7 cellular contexts compared by ENCODE assay signal in the genomic region with DNA sequence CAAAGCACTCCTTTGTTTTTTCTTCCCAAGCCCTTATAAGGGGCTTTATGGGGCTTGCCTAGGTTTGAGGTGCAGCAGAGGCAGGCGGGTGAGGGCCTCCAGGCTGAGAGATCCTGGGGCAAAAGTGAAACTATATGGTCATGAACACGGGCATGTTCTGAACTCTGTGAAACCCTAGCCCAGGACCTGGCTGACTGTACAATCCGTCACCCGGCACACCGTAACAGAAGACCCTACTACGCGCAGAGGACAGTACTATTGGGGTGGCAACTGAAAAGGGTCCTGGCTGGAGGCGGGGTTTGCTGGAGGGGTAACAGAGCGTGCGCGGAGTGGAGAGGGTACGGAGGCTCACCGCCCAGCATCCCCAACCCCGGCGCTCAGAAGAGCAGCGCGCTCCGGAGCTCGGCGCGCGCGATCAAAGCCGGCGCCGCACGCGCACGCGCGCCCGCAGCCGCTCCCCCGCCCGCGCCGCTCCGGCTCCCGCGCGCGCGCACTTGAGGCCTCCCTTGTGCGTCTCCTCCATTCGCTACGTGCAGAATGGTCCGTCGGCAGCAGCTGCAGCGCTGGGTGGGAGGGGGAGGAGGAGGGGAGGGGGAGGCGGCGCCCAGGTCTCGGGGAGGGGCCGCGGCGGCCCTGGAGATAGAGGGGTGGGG.
DNase-seq lines count a peak whose midpoint lies in the region; ATAC-seq lines count a peak whose summit lies in the region.

No MANE protein-coding gene starts in this region.

- peaks cover 5% of the 10 kb centered on the region for H3K36me3 Mint-ChIP-seq in dendritic cell treated with granulocyte-macrophage colony-stimulating factor and Interleukin-4, amounts not matched to agents 40 ng/mL and 50 ng/mL, for 4 days (ENCODE audit: low read depth)

- H3K27ac Mint-ChIP-seq in dendritic cell treated with granulocyte-macrophage colony-stimulating factor and Interleukin-4, amounts not matched to agents 40 ng/mL and 50 ng/mL, for 4 days = peak overlapping the region; percentile 85

- ATAC-seq in GM19043 (IDR thresholded peaks at IDR 0.05; ENCODE audit: low read depth, unreplicated experiment) (peak; percentile 44), HG03196 (IDR thresholded peaks at IDR 0.05; ENCODE audit: unreplicated experiment) (peak; percentile 39)
- ATAC-seq in activated CD4-positive, CD25-positive, alpha-beta regulatory T cell treated with anti-CD3 and anti-CD28 coated beads, Interleukin-2, amount 50 U/mL, for 24 hours = peak; percentile 73 to 75

- H3K27me3 Mint-ChIP-seq in dendritic cell treated with granulocyte-macrophage colony-stimulating factor and Interleukin-4, amounts not matched to agents 40 ng/mL and 50 ng/mL, for 4 days = peaks cover 81% of the 10 kb centered on the region

- peak; percentile 84 for DNase-seq in medulla oblongata (ENCODE audit: extremely low spot score)
- DNase-seq in stimulated activated CD8-positive, alpha-beta memory T cell treated with anti-CD3 and anti-CD28 coated beads, Interleukin-15, amount 100 ng/mL, for 1 hour (ENCODE audit: low read depth) = peak; percentile 32
- no peak for DNase-seq in SIG-M5 (lab: John Stamatoyannopoulos, UW)

- intact Hi-C loops in dendritic cell treated with granulocyte-macrophage colony-stimulating factor and Interleukin-4, amounts not matched to agents 40 ng/mL and 50 ng/mL, for 4 days (cut with micrococcal nuclease) = loop anchor here (5.0 kb wide), 2 partner anchors 71 to 96 kb away; no protein-coding TSS in a partner anchor

- H3K9me3 Mint-ChIP-seq in dendritic cell treated with granulocyte-macrophage colony-stimulating factor and Interleukin-4, amounts not matched to agents 40 ng/mL and 50 ng/mL, for 4 days = no peaks in the 10 kb centered on the region

- H3K4me1 Mint-ChIP-seq in dendritic cell treated with granulocyte-macrophage colony-stimulating factor and Interleukin-4, amounts not matched to agents 40 ng/mL and 50 ng/mL, for 4 days (ENCODE audit: low read depth) = peaks cover 39% of the 10 kb centered on the region

- H3K4me3 Mint-ChIP-seq in dendritic cell treated with granulocyte-macrophage colony-stimulating factor and Interleukin-4, amounts not matched to agents 40 ng/mL and 50 ng/mL, for 4 days = peak overlapping the region; percentile 93
